Comparison of ENCODE assay signal across 1 cellular context in genomic region chr14:89104171-89104817, GRCh38.
TF ChIP-seq lines count a peak whose summit lies in the region.
"Not testable (repeated sequence)": the region's sequence is repeated elsewhere in the genome, so short reads cannot be mapped to it uniquely, and the experiment has no call there.

No MANE protein-coding gene starts in this region.

TF ChIP-seq in HepG2, 621 proteins besides CTCF, POLR2A, EP300 and RAD21 (continued from another document):
- peak; percentile 94 for TF ChIP-seq ZNF281 (CRISPR knock-in tag; IDR thresholded peaks at IDR 0.05; ENCODE audit: borderline replicate concordance)
- TF ChIP-seq FOXP4 (CRISPR knock-in tag; IDR thresholded peaks at IDR 0.05) = peak; percentile 26; the same call in 1 of the 2 replicates
- TF ChIP-seq FOSL2 (CRISPR knock-in tag; IDR thresholded peaks at IDR 0.05) = peak; percentile 19; the same call in 1 of the 2 replicates
- TF ChIP-seq ZNF292 (CRISPR knock-in tag; IDR thresholded peaks at IDR 0.05; ENCODE audit: borderline replicate concordance, low read depth) = peak; percentile 77; the same call in 1 of the 2 replicates
- not testable (repeated sequence) for TF ChIP-seq FOXA1, FOXP1 (IDR thresholded peaks at IDR 0.05)
- peak; percentile 78 for TF ChIP-seq FOXA1 (CRISPR knock-in tag; IDR thresholded peaks at IDR 0.05)
- TF ChIP-seq FOXP1 (CRISPR knock-in tag; IDR thresholded peaks at IDR 0.05) = 0 out of 2 replicates have a peak, but pooled peaks have one; percentile 10
